9 cellular contexts compared by ENCODE assay signal in genomic region chr21:20013851-20014250, GRCh38.
"Had no signal": no experiment of that assay in that cellular context is flagged by ENCODE, and none has a peak within 500 bp of the region (broad histone marks: within the 10 kb centered on the region; RNA-seq: fewer than 3 reads in every experiment).

No MANE protein-coding gene starts in this region.

- H3K4me3 Mint-ChIP-seq: HFFc6, IgD-negative memory B cell had no signal

- DNase-seq: GM23248, GOT3, H7, HFFc6 had no signal

- H3K27me3 Mint-ChIP-seq: IgD-negative memory B cell had no signal

- H3K4me3 ChIP-seq: GM23248, HAP-1 had no signal

- H3K36me3 Mint-ChIP-seq: IgD-negative memory B cell had no signal

- H3K27ac ChIP-seq: GM23248, HL-60 had no signal

- H3K27ac Mint-ChIP-seq: HFFc6, IgD-negative memory B cell had no signal

- H3K36me3 ChIP-seq: HAP-1 had no signal

- ATAC-seq: HCT116, HepG2 had no signal

- H3K4me1 Mint-ChIP-seq: IgD-negative memory B cell had no signal

- H3K9me3 ChIP-seq: HAP-1 had no signal
